Comparison of ENCODE assay signal across 14 cellular contexts in genomic region chr2:237075749-237076599, GRCh38. TPM values are rescaled to one million over a fixed set of nuclear protein-coding genes. Genes with fewer than 3 reads are reported as not detected.
DNase-seq lines count a peak whose midpoint lies in the region; ATAC-seq, FAIRE-seq and TF ChIP-seq lines count a peak whose summit lies in the region.
"Had no signal": no experiment of that assay in that cellular context is flagged by ENCODE, and none has a peak within 500 bp of the region (broad histone marks: within the 10 kb centered on the region; RNA-seq: fewer than 3 reads in every experiment).

No MANE protein-coding gene starts in this region.

- no peaks in the 10 kb centered on the region for H3F3A ChIP-seq in PC-3 (ENCODE audit: low read length, unreplicated experiment)

- no peaks in the 10 kb centered on the region for H3K36me3 ChIP-seq in PC-3 (ENCODE audit: low read depth, low read length)
- H3K36me3 ChIP-seq in stomach: no peaks in the 10 kb centered on the region
- H3K36me3 ChIP-seq: BLaER1 had no signal

- H2AFZ ChIP-seq in PC-3 (ENCODE audit: low read length): peak overlapping the region; percentile 19; the same call in 1 of the 2 replicates

- intact Hi-C loops in PC-3 (cut with micrococcal nuclease) (no loop called here), stomach (cut with DNase I; ENCODE audit: low total_unique reads) (no loop called here)

- POLR2A ChIA-PET in PC-3 (lab: Charles Lee; ENCODE audit: unreplicated experiment): no interaction called here

- peak overlapping the region; percentile 51 for H3K4me2 ChIP-seq in PC-3 (ENCODE audit: low read length)
- H3K4me2 ChIP-seq: BLaER1 had no signal

- H3K36me3 Mint-ChIP-seq in HFFc6 (ENCODE audit: low read depth): no peaks in the 10 kb centered on the region

- H3K9me2 ChIP-seq in PC-3 (replicated peaks; ENCODE audit: low read length): no peaks in the 10 kb centered on the region

- peaks cover 2% of the 10 kb centered on the region for H3K27me3 Mint-ChIP-seq in HFFc6 (ENCODE audit: insufficient read depth)
- H3K27me3 Mint-ChIP-seq: activated naive CD4-positive, alpha-beta T cell treated with anti-CD3 and anti-CD28 coated beads, Interleukin-2, amount 50 U/mL, for 24 hours; naive thymus-derived CD8-positive, alpha-beta T cell had no signal

- H3K27me3 ChIP-seq in PC-3 (ENCODE audit: low read length) (no peaks in the 10 kb centered on the region), stomach (no peaks in the 10 kb centered on the region)
- H3K27me3 ChIP-seq: BLaER1 had no signal

- peaks cover 44% of the 10 kb centered on the region for H3K4me1 Mint-ChIP-seq in HFFc6 (ENCODE audit: low read depth)
- H3K4me1 Mint-ChIP-seq: activated naive CD4-positive, alpha-beta T cell treated with anti-CD3 and anti-CD28 coated beads, Interleukin-2, amount 50 U/mL, for 24 hours; naive thymus-derived CD8-positive, alpha-beta T cell had no signal

- H3K4me1 ChIP-seq in PC-3 (ENCODE audit: insufficient read depth, low read length): peaks cover 26% of the 10 kb centered on the region
- peaks cover 0 to 28% (median 13%) of the 10 kb centered on the region in 4 donors for H3K4me1 ChIP-seq in stomach
- H3K4me1 ChIP-seq: BLaER1 had no signal

- peak; percentile 83 for ATAC-seq in PC-3
- ATAC-seq: left ventricle myocardium superior; naive thymus-derived CD8-positive, alpha-beta T cell had no signal

- H3K79me2 ChIP-seq in PC-3 (ENCODE audit: low read length): no peaks in the 10 kb centered on the region

- H3K27ac Mint-ChIP-seq in HFFc6: no peak overlapping the region
- H3K27ac Mint-ChIP-seq: activated naive CD4-positive, alpha-beta T cell treated with anti-CD3 and anti-CD28 coated beads, Interleukin-2, amount 50 U/mL, for 24 hours had no signal

- no peak overlapping the region for H3K4me3 Mint-ChIP-seq in HFFc6
- H3K4me3 Mint-ChIP-seq: activated naive CD4-positive, alpha-beta T cell treated with anti-CD3 and anti-CD28 coated beads, Interleukin-2, amount 50 U/mL, for 24 hours; naive thymus-derived CD8-positive, alpha-beta T cell had no signal

- WGBS in stomach, 5 donors: 35 to 60% (median 54%) methylated on average over 9 of the region's 9 CpGs

- no peaks in the 10 kb centered on the region; the same call in 1 of the 2 replicates for H3K9me3 Mint-ChIP-seq in HFFc6
- H3K9me3 Mint-ChIP-seq: activated naive CD4-positive, alpha-beta T cell treated with anti-CD3 and anti-CD28 coated beads, Interleukin-2, amount 50 U/mL, for 24 hours; naive thymus-derived CD8-positive, alpha-beta T cell had no signal

- FAIRE-seq in D721Med (lab: Jason Lieb, UNC): no peak

- H3K4me3 ChIP-seq in PC-3 (ENCODE audit: low read length): no peak overlapping the region
- no peak overlapping the region for H3K4me3 ChIP-seq in stomach
- H3K4me3 ChIP-seq: BLaER1 had no signal

- CTCF ChIA-PET in PC-3 (lab: Charles Lee): no interaction called here

- H4K20me1 ChIP-seq in PC-3 (ENCODE audit: low read length): no peaks in the 10 kb centered on the region
- H4K20me1 ChIP-seq: BLaER1 had no signal

- no peaks in the 10 kb centered on the region for H3K9me3 ChIP-seq in PC-3 (ENCODE audit: low read length)
- no peaks in the 10 kb centered on the region for H3K9me3 ChIP-seq in stomach
- H3K9me3 ChIP-seq: BLaER1 had no signal

- DNase-seq in HK-2 (ENCODE audit: unreplicated experiment): peak; percentile 58
- DNase-seq in PC-3: peak; percentile 66
- peak; percentile 69 for DNase-seq in kidney tubule cell (ENCODE audit: low spot score)
- DNase-seq in stomach: peak; percentile 34
- DNase-seq in D721Med (ENCODE audit: insufficient read length, low spot score): no peak
- DNase-seq in ureter (ENCODE audit: low spot score): no peak
- DNase-seq in HFFc6: no peak
- DNase-seq: EL; left ventricle myocardium superior; naive thymus-derived CD8-positive, alpha-beta T cell; NCI-H524 treated with DMSO at 0.1 percent for 48 hours; T-helper 1 cell had no signal

- TF ChIP-seq CTCF in PC-3 (conservative IDR thresholded peaks at IDR 0.05; ENCODE audit: low read depth, low read length) (no peak), stomach (IDR thresholded peaks at IDR 0.05) (no peak), D721Med (IDR thresholded peaks at IDR 0.05; ENCODE audit: insufficient read depth, missing control alignments) (no peak), HFFc6 (IDR thresholded peaks at IDR 0.05) (no peak)

- TF ChIP-seq POLR2A in stomach (IDR thresholded peaks at IDR 0.05): no peak

- peak overlapping the region; percentile 19 for H3K27ac ChIP-seq in PC-3 (ENCODE audit: low read length)
- peak overlapping the region in 4 of 5 donors; percentile 15 to 50 (median 29) for H3K27ac ChIP-seq in stomach
- H3K27ac ChIP-seq: BLaER1 had no signal

- no peak for TF ChIP-seq EP300 in stomach (IDR thresholded peaks at IDR 0.05)

- no TSS peak for BruUV-seq in PC-3 (replicated peaks; lab: Mats Ljungman, UMichigan)

- no peak overlapping the region for H3K9ac ChIP-seq in PC-3 (ENCODE audit: low read length)
- H3K9ac ChIP-seq: BLaER1 had no signal

RNA-seq across cellular contexts. Expression of gene COPS8, which starts 9.7 kb away (rescaled TPM):
- total RNA-seq in PC-3 (2014; rRNA removed): 109 and 111 TPM in 2 replicates
- total RNA-seq in stomach: 100 to 1,000 TPM in 1 of 5 donors, 10 to 100 TPM in 4; 24.1 to 105 (median 79.9) TPM
- 10 to 100 TPM; 29.8 to 40.2 (median 30.4) TPM for polyA plus RNA-seq in stomach
- 46.1 TPM for total RNA-seq in ureter
- 100 to 1,000 TPM in 3 of 6 experiments, 10 to 100 TPM in 3; 86.8 to 107 (median 99.8) TPM for total RNA-seq in HFFc6 (2021; fragmentation: NEBNext Ultra II Directional; extraction: Animal tissue kit (Norgen Biotek cat#: 25700))

Comparison
In these comparisons a context has a peak if more than half of its experiments do, and no peak if none do; other contexts are left out.
1. DNase-seq: peak in HK-2 (single experiment), PC-3 (single experiment), kidney tubule cell (single experiment) and stomach (single experiment); none in D721Med (single experiment), ureter (single experiment) and HFFc6 (single experiment).